In the genomic region with DNA sequence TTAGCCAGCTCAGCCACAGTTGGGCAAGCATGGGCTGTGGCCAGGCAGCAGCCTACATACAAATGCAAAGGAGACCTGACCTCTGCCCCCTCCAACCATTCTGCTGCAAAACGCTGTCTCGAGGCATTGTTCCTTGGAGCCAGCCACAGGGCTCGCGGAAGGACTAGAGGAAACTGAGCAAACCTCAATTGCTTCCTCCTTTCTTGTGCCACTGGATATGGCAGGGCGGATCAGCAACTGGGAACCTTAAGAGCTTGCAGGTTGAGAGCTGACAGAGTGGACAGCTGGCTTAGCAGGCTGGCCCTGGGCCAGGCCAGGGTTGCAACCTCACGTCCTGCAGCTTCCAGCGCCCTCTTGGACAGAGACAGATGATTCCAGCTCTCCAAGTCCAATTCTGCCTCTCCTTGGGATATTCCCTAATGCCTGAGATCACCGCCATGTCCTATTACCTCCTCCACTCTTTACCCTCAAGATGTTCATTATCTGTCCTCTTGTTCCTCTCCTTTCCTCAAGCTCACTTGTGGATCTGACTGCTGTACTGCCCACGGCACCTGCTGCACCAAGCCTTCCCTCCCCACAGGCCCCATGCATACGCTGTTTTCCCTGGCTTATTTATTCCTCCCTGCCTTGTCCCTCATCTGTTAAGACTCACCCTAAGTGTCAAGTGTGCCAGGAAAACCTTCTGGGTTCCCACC, we compare ENCODE assay signal across 14 cellular contexts.
DNase-seq lines count a peak whose midpoint lies in the region; ATAC-seq and TF ChIP-seq lines count a peak whose summit lies in the region.
"Had no signal": no experiment of that assay in that cellular context is flagged by ENCODE, and none has a peak within 500 bp of the region (broad histone marks: within the 10 kb centered on the region; RNA-seq: fewer than 3 reads in every experiment).

No MANE protein-coding gene starts in this region.

- H3K79me2 ChIP-seq in neural progenitor cell (ENCODE audit: low read depth): no peaks in the 10 kb centered on the region

- peaks cover 22% of the 10 kb centered on the region for H3K27me3 Mint-ChIP-seq in neural progenitor cell (ENCODE audit: insufficient read depth, low read depth)

- TF ChIP-seq CTCF in neural progenitor cell (IDR thresholded peaks at IDR 0.05): no peak

- peaks cover 63% of the 10 kb centered on the region for H3K4me1 Mint-ChIP-seq in neural progenitor cell

- H3K4me2 ChIP-seq in neural progenitor cell: peak overlapping the region; percentile 63

- H3F3A ChIP-seq in neural progenitor cell (ENCODE audit: low read depth): peaks cover 41% of the 10 kb centered on the region

- peak overlapping the region; percentile 86 for H3K27ac Mint-ChIP-seq in neural progenitor cell
- H3K27ac Mint-ChIP-seq: T-helper 2 cell treated with Interferon-gamma antibody and Interleukin-4, amounts not matched to agents 5 μg/mL and 100 μg/mL, for 36 hours had no signal

- H4K20me1 ChIP-seq in neural progenitor cell (ENCODE audit: low read depth): no peaks in the 10 kb centered on the region

- peak overlapping the region; percentile 36 for H2AFZ ChIP-seq in neural progenitor cell (replicated peaks)

- no peak overlapping the region for H3K9ac ChIP-seq in neural progenitor cell

- H3K4me3 ChIP-seq in neural progenitor cell: no peak overlapping the region

- no peak for ATAC-seq in HG03097 (IDR thresholded peaks at IDR 0.05; ENCODE audit: low FRiP score, unreplicated experiment)
- no peak for ATAC-seq in GM21360 (IDR thresholded peaks at IDR 0.05; ENCODE audit: unreplicated experiment)

- peaks cover 3% of the 10 kb centered on the region for H3K9me3 Mint-ChIP-seq in neural progenitor cell
- H3K9me3 Mint-ChIP-seq: T-helper 2 cell treated with Interferon-gamma antibody and Interleukin-4, amounts not matched to agents 5 μg/mL and 100 μg/mL, for 36 hours had no signal

- peaks cover 55% of the 10 kb centered on the region for H3K4me1 ChIP-seq in neural progenitor cell

- no peak overlapping the region for H3K27ac ChIP-seq in neural progenitor cell
- H3K27ac ChIP-seq: HL-60 had no signal

- no peaks in the 10 kb centered on the region for H3K36me3 ChIP-seq in neural progenitor cell

- H3K4me3 Mint-ChIP-seq in neural progenitor cell: no peak overlapping the region
- H3K4me3 Mint-ChIP-seq: T-helper 2 cell treated with Interferon-gamma antibody and Interleukin-4, amounts not matched to agents 5 μg/mL and 100 μg/mL, for 36 hours had no signal

- H3K36me3 Mint-ChIP-seq in neural progenitor cell: no peaks in the 10 kb centered on the region

- H3K9me3 ChIP-seq in neural progenitor cell (ENCODE audit: low read depth): no peaks in the 10 kb centered on the region

- H3K27me3 ChIP-seq in neural progenitor cell: peaks cover 2% of the 10 kb centered on the region

- DNase-seq in GF-D8 (lab: John Stamatoyannopoulos, UW) (peak; percentile 65), RPMI7951 (ENCODE audit: low read depth) (peak; percentile 51), glomerular visceral epithelial cell (ENCODE audit: extremely low spot score) (peak; percentile 40), neural progenitor cell (ENCODE audit: low spot score) (peak; percentile 74), LoVo (ENCODE audit: low spot score) (no peak), retina (no peak)
- DNase-seq: amniotic stem cell; posterior cingulate gyrus; stimulated activated CD4-positive, alpha-beta T cell treated with anti-CD3 and anti-CD28 coated beads, Interleukin-2, amount 100 ng/mL, for 48 hours; stimulated activated naive CD4-positive, alpha-beta T cell had no signal

Comparison
In these comparisons a context has a peak if more than half of its experiments do, and no peak if none do; other contexts are left out.
1. DNase-seq: peak in GF-D8 (single experiment), RPMI7951 (single experiment), glomerular visceral epithelial cell (single experiment) and neural progenitor cell (single experiment); none in LoVo (single experiment) and retina (single experiment).